In the genomic region with DNA sequence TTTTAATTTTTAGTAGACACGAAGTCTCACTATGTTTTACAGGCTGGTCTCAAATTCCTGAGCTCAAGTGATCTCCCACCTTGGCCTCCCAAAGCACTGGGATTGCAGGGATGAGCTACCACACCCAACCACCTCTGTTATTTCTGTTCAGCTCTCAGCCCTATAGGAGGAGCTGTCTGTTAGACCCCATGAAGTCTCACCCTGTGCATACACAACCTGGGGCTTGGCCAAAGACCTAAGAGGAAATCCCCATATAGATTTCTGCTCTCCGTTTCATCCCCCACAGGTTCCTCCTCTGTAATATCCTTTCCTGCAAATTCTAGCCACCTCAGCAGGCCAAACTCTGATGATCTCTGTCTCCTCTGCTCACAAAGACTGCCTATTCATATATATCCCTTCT, we compare ENCODE assay signal across 25 cellular contexts. TPM values are rescaled to one million over a fixed set of nuclear protein-coding genes. Genes with fewer than 3 reads are reported as not detected.
DNase-seq lines count a peak whose midpoint lies in the region; TF ChIP-seq lines count a peak whose summit lies in the region.
"Had no signal": no experiment of that assay in that cellular context is flagged by ENCODE, and none has a peak within 500 bp of the region (broad histone marks: within the 10 kb centered on the region; RNA-seq: fewer than 3 reads in every experiment).

No MANE protein-coding gene starts in this region.

- peak overlapping the region; percentile 37 for H3K4me2 ChIP-seq in OCI-LY3 (ENCODE audit: low read length)

- no peak overlapping the region for H2AFZ ChIP-seq in OCI-LY3 (ENCODE audit: low read depth, low read length)
- H2AFZ ChIP-seq: GM23248 had no signal

- H3K9me3 ChIP-seq in AG04450 (ENCODE audit: control insufficient read depth, insufficient read depth, low read length): no peaks in the 10 kb centered on the region
- no peaks in the 10 kb centered on the region for H3K9me3 ChIP-seq in OCI-LY3 (ENCODE audit: insufficient read depth, low read length)
- H3K9me3 ChIP-seq: ascending aorta, colonic mucosa, Peyer's patch, right atrium auricular region, testis had no signal

- DNase-seq in AG04450 (ENCODE audit: low read depth, low spot score) (no peak), GM13977 (ENCODE audit: low spot score) (peak; percentile 52), cerebellar cortex (ENCODE audit: low spot score) (peak; percentile 6), head of caudate nucleus (no peak), GM03348 (ENCODE audit: low spot score) (no peak), DMS153 (lab: John Stamatoyannopoulos, UW) (no peak), NOMO-1 treated with dmso at 0.1 percent for 144 hours (lab: John Stamatoyannopoulos, UW; ENCODE audit: unreplicated experiment) (no peak)
- DNase-seq: activated CD4-positive, alpha-beta T cell treated with anti-CD3 and anti-CD28 coated beads for 48 hours; activated naive CD8-positive, alpha-beta T cell treated with anti-CD3 and anti-CD28 coated beads for 36 hours; activated T-cell treated with anti-CD3 and anti-CD28 coated beads for 4 hours; CD4-positive, alpha-beta T cell; colonic mucosa; GM23248; kidney; NCI-H2029; NCI-H526; Peyer's patch; SIG-M5; small intestine; T1000; testis; WERI-Rb-1 had no signal

- H3K27ac ChIP-seq in AG04450 (ENCODE audit: low read depth, low read length) (no peak overlapping the region), OCI-LY3 (ENCODE audit: low read length) (no peak overlapping the region)
- H3K27ac ChIP-seq: ascending aorta, colonic mucosa, GM23248, Peyer's patch, right atrium auricular region, testis, WERI-Rb-1 had no signal

- in situ Hi-C loops in GM13977 (cut with MboI; ENCODE audit: low pct_unique_long_range_greater_than_20kb, low sequenced_read_pairs, unreplicated experiment): no loop called here

- POLR2A ChIA-PET in AG04450 (lab: Yijun Ruan, JAX): interaction anchor here (0.8 kb wide), 1 partner anchor 56 kb away, joined by 3 read pairs; no protein-coding TSS in a partner anchor

- peaks cover 10% of the 10 kb centered on the region for H3K4me1 ChIP-seq in OCI-LY3 (ENCODE audit: low read length)
- H3K4me1 ChIP-seq: ascending aorta, colonic mucosa, Peyer's patch, right atrium auricular region, testis had no signal

- no peaks in the 10 kb centered on the region for H3K36me3 ChIP-seq in OCI-LY3 (replicated peaks; ENCODE audit: low read depth, low read length)
- H3K36me3 ChIP-seq: colonic mucosa, Peyer's patch, right atrium auricular region, WERI-Rb-1 had no signal

- H3K9ac ChIP-seq in OCI-LY3 (ENCODE audit: low read length): no peak overlapping the region
- H3K9ac ChIP-seq: GM23248 had no signal

- CTCF ChIA-PET in AG04450 (lab: Charles Lee): interaction anchor here (0.6 to 1.4 kb wide), 2 partner anchors 17 to 130 kb away, joined by 3 read pairs; no protein-coding TSS in a partner anchor

- H3K4me3 ChIP-seq in AG04450 (ENCODE audit: low read depth, low read length): no peak overlapping the region
- H3K4me3 ChIP-seq in OCI-LY3 (ENCODE audit: low read length): no peak overlapping the region
- H3K4me3 ChIP-seq: ascending aorta, colonic mucosa, GM23248, Peyer's patch, right atrium auricular region, testis had no signal

- no peaks in the 10 kb centered on the region for H4K20me1 ChIP-seq in OCI-LY3 (ENCODE audit: insufficient read depth, low read length)

- intact Hi-C loops in head of caudate nucleus (cut with DNase I): no loop called here

- no peaks in the 10 kb centered on the region for H3K79me2 ChIP-seq in OCI-LY3 (ENCODE audit: low read length)

- H3K27me3 ChIP-seq in AG04450 (ENCODE audit: control insufficient read depth, insufficient read depth, low read length): no peaks in the 10 kb centered on the region
- H3K27me3 ChIP-seq in OCI-LY3 (ENCODE audit: low read depth, low read length): no peaks in the 10 kb centered on the region
- H3K27me3 ChIP-seq: ascending aorta, colonic mucosa, Peyer's patch, right atrium auricular region, testis had no signal

- TF ChIP-seq CTCF in AG04450 (IDR thresholded peaks at IDR 0.05; ENCODE audit: low read depth, low read length): peak; percentile 19
- no peak for TF ChIP-seq CTCF in GM13977 (IDR thresholded peaks at IDR 0.05; ENCODE audit: extremely low read depth, insufficient read depth, missing control alignments)
- TF ChIP-seq CTCF in OCI-LY3 (IDR thresholded peaks at IDR 0.05; ENCODE audit: low read depth, low read length): 0 out of 2 replicates have a peak, but pooled peaks have one; percentile 13

RNA-seq across cellular contexts. Expression of a gene that starts 56.6 kb away (rescaled TPM):
- 43.8 and 59.6 TPM in 2 replicates for polyA plus RNA-seq in AG04450 (2011; rRNA removed)
- polyA minus RNA-seq in AG04450 (2011; rRNA and poly(A)+ RNA removed): 77.1 and 86.7 TPM in 2 replicates

Comparison
In these comparisons a context has a peak if more than half of its experiments do, and no peak if none do; other contexts are left out.
1. DNase-seq: peak in GM13977 (single experiment) and cerebellar cortex (single experiment); none in AG04450 (single experiment), head of caudate nucleus (0 of 42), GM03348 (single experiment), DMS153 (single experiment) and NOMO-1 treated with dmso at 0.1 percent for 144 hours (single experiment).